Comparison of ENCODE assay signal across 7 cellular contexts in genomic region chr14:20174205-20174604, GRCh38. TPM values are rescaled to one million over a fixed set of nuclear protein-coding genes. Genes with fewer than 3 reads are reported as not detected.
"Had no signal": no experiment of that assay in that cellular context is flagged by ENCODE, and none has a peak within 500 bp of the region (broad histone marks: within the 10 kb centered on the region; RNA-seq: fewer than 3 reads in every experiment).

No MANE protein-coding gene starts in this region.

RNA-seq across cellular contexts. Expression of gene OR11G2, which starts 16.5 kb away (rescaled TPM):
- total RNA-seq: GM23248, GM23338, H1, H4, H7, H9, HFFc6 had no signal
- polyA plus RNA-seq: GM23248, GM23338, H1 had no signal

RNA-seq across cellular contexts. Expression of gene OR4N5, which starts 35.6 kb away (rescaled TPM):
- total RNA-seq: GM23248, GM23338, H1, H4, H7, H9, HFFc6 had no signal
- polyA plus RNA-seq: GM23248, GM23338, H1 had no signal

RNA-seq across cellular contexts. Expression of gene OR11H6, which starts 49.3 kb away (rescaled TPM):
- total RNA-seq: GM23248, GM23338, H1, H4, H7, H9, HFFc6 had no signal
- polyA plus RNA-seq: GM23248, GM23338, H1 had no signal

RNA-seq across cellular contexts. Expression of gene OR11H7, which starts 54.6 kb away (rescaled TPM):
- total RNA-seq: GM23248, GM23338, H1, H4, H7, H9, HFFc6 had no signal
- polyA plus RNA-seq: GM23248, GM23338, H1 had no signal
